ENCODE assay signal across 37 cellular contexts in genomic region chr10:87101996-87102395, GRCh38.
"Had no signal": no experiment of that assay in that cellular context is flagged by ENCODE, and none has a peak within 500 bp of the region (broad histone marks: within the 10 kb centered on the region; RNA-seq: fewer than 3 reads in every experiment).

No MANE protein-coding gene starts in this region.

- H3K27me3 ChIP-seq: adrenal gland, body of pancreas, brain microvascular endothelial cell, breast epithelium had no signal

- H3K4me1 Mint-ChIP-seq: activated B cell treated with CpG ODN at 0.5 μM for 24 hours had no signal

- H3K36me3 ChIP-seq: breast epithelium had no signal

- H3K9me3 Mint-ChIP-seq: activated B cell treated with CpG ODN at 0.5 μM for 24 hours; activated CD4-positive, alpha-beta memory T cell treated with anti-CD3 and anti-CD28 coated beads for 36 hours; activated CD8-positive, alpha-beta T cell treated with anti-CD3 and anti-CD28 coated beads for 36 hours; activated naive CD4-positive, alpha-beta T cell treated with anti-CD3 and anti-CD28 coated beads for 36 hours; activated naive CD4-positive, alpha-beta T cell treated with anti-CD3 and anti-CD28 coated beads, Interleukin-2, amount 50 U/mL, for 72 hours; activated naive CD8-positive, alpha-beta T cell treated with anti-CD3 and anti-CD28 coated beads, Interleukin-2, amount 10 ng/mL, durations not matched to agents 7 days and 5 days; activated T-cell treated with anti-CD3 and anti-CD28 coated beads, Interleukin-2, amount 50 U/mL, for 4 hours; activated T-cell treated with anti-CD3 and anti-CD28 coated beads, Interleukin-2, amount 50 U/mL, for 72 hours; activated T-helper 1 cell treated with anti-CD3 and anti-CD28 coated beads, Interleukin-12 subunit alpha, Interleukin-12 subunit beta, Interleukin-2, Interleukin-4 antibody, amounts not matched to agents 30 ng/mL and 10 ng/mL and 1 ng/mL, durations not matched to agents 14 hours and 24 hours and 36 hours; activated T-helper 17 cell treated with anti-CD3 and anti-CD28 coated beads, Interleukin-2, amount 50 U/mL, for 72 hours; T-helper 1 cell treated with Interleukin-12 subunit alpha and Interleukin-12 subunit beta and Interleukin-4 antibody, amounts not matched to agents 30 μg/mL and 1 μg/mL, for 36 hours; T-helper 2 cell treated with Interferon-gamma antibody and Interleukin-4, amounts not matched to agents 5 μg/mL and 100 μg/mL, for 36 hours had no signal

- H3K27me3 Mint-ChIP-seq: activated B cell treated with CpG ODN at 0.5 μM for 24 hours; activated CD4-positive, alpha-beta memory T cell treated with anti-CD3 and anti-CD28 coated beads for 36 hours; activated CD4-positive, alpha-beta T cell treated with anti-CD3 and anti-CD28 coated beads, Interleukin-2, amount 10 ng/mL, durations not matched to agents 24 days and 14 days; activated CD8-positive, alpha-beta T cell treated with anti-CD3 and anti-CD28 coated beads for 36 hours; activated naive CD8-positive, alpha-beta T cell treated with anti-CD3 and anti-CD28 coated beads, Interleukin-2, amount 10 ng/mL, durations not matched to agents 7 days and 5 days; activated T-helper 17 cell treated with anti-CD3 and anti-CD28 coated beads, Interleukin-2, amount 50 U/mL, for 72 hours had no signal

- ATAC-seq: activated CD8-positive, alpha-beta T cell treated with anti-CD3 and anti-CD28 coated beads for 36 hours; activated naive CD4-positive, alpha-beta T cell treated with anti-CD3 and anti-CD28 coated beads, Interleukin-2, amount 50 U/mL, for 72 hours; activated T-cell treated with anti-CD3 and anti-CD28 coated beads, Interleukin-2, amount 50 U/mL, for 4 hours; activated T-cell treated with anti-CD3 and anti-CD28 coated beads, Interleukin-2, amount 50 U/mL, for 72 hours; activated T-helper 17 cell treated with anti-CD3 and anti-CD28 coated beads, Interleukin-2, amount 50 U/mL, for 72 hours; body of pancreas had no signal

- H3K4me3 Mint-ChIP-seq: activated B cell treated with CpG ODN at 0.5 μM for 24 hours; activated CD4-positive, alpha-beta memory T cell treated with anti-CD3 and anti-CD28 coated beads for 36 hours; activated CD4-positive, alpha-beta T cell treated with anti-CD3 and anti-CD28 coated beads, Interleukin-2, amount 10 ng/mL, durations not matched to agents 24 days and 14 days; activated CD8-positive, alpha-beta T cell treated with anti-CD3 and anti-CD28 coated beads for 36 hours; activated naive CD4-positive, alpha-beta T cell treated with anti-CD3 and anti-CD28 coated beads for 36 hours; activated naive CD8-positive, alpha-beta T cell treated with anti-CD3 and anti-CD28 coated beads, Interleukin-2, amount 10 ng/mL, durations not matched to agents 7 days and 5 days; activated T-cell treated with anti-CD3 and anti-CD28 coated beads, Interleukin-2, amount 50 U/mL, for 4 hours; activated T-cell treated with anti-CD3 and anti-CD28 coated beads, Interleukin-2, amount 50 U/mL, for 72 hours; activated T-helper 1 cell treated with anti-CD3 and anti-CD28 coated beads, Interleukin-12 subunit alpha, Interleukin-12 subunit beta, Interleukin-2, Interleukin-4 antibody, amounts not matched to agents 30 ng/mL and 10 ng/mL and 1 ng/mL, durations not matched to agents 14 hours and 24 hours and 36 hours; activated T-helper 17 cell treated with anti-CD3 and anti-CD28 coated beads, Interleukin-2, amount 50 U/mL, for 72 hours; T-helper 1 cell treated with Interleukin-12 subunit alpha and Interleukin-12 subunit beta and Interleukin-4 antibody, amounts not matched to agents 30 μg/mL and 1 μg/mL, for 36 hours; T-helper 2 cell treated with Interferon-gamma antibody and Interleukin-4, amounts not matched to agents 5 μg/mL and 100 μg/mL, for 36 hours had no signal

- H3K27ac ChIP-seq: adrenal gland, body of pancreas, brain microvascular endothelial cell, breast epithelium, VCaP had no signal

- FAIRE-seq: astrocyte, TTC549 had no signal

- H3K9me3 ChIP-seq: body of pancreas, breast epithelium had no signal

- H3K27ac Mint-ChIP-seq: activated B cell treated with CpG ODN at 0.5 μM for 24 hours; activated CD4-positive, alpha-beta memory T cell treated with anti-CD3 and anti-CD28 coated beads for 36 hours; activated CD4-positive, alpha-beta T cell treated with anti-CD3 and anti-CD28 coated beads, Interleukin-2, amount 10 ng/mL, durations not matched to agents 24 days and 14 days; activated CD8-positive, alpha-beta T cell treated with anti-CD3 and anti-CD28 coated beads for 36 hours; activated naive CD4-positive, alpha-beta T cell treated with anti-CD3 and anti-CD28 coated beads for 36 hours; activated naive CD4-positive, alpha-beta T cell treated with anti-CD3 and anti-CD28 coated beads, Interleukin-2, amount 50 U/mL, for 72 hours; activated naive CD8-positive, alpha-beta T cell treated with anti-CD3 and anti-CD28 coated beads, Interleukin-2, amount 10 ng/mL, durations not matched to agents 7 days and 5 days; activated T-cell treated with anti-CD3 and anti-CD28 coated beads, Interleukin-2, amount 50 U/mL, for 72 hours; activated T-helper 1 cell treated with anti-CD3 and anti-CD28 coated beads, Interleukin-12 subunit alpha, Interleukin-12 subunit beta, Interleukin-2, Interleukin-4 antibody, amounts not matched to agents 30 ng/mL and 10 ng/mL and 1 ng/mL, durations not matched to agents 14 hours and 24 hours and 36 hours; activated T-helper 17 cell treated with anti-CD3 and anti-CD28 coated beads, Interleukin-2, amount 50 U/mL, for 72 hours; T-helper 1 cell treated with Interleukin-12 subunit alpha and Interleukin-12 subunit beta and Interleukin-4 antibody, amounts not matched to agents 30 μg/mL and 1 μg/mL, for 36 hours; T-helper 2 cell treated with Interferon-gamma antibody and Interleukin-4, amounts not matched to agents 5 μg/mL and 100 μg/mL, for 36 hours had no signal

- H3K4me1 ChIP-seq: adrenal gland, breast epithelium had no signal

- DNase-seq: activated B cell treated with CpG ODN at 0.5 μM for 24 hours; activated CD4-positive, alpha-beta memory T cell treated with anti-CD3 and anti-CD28 coated beads for 36 hours; activated CD4-positive, alpha-beta T cell treated with anti-CD3 and anti-CD28 coated beads for 4 hours; activated CD4-positive, alpha-beta T cell treated with anti-CD3 and anti-CD28 coated beads, Interleukin-2, amount 10 ng/mL, durations not matched to agents 24 days and 14 days; activated CD4-positive, alpha-beta T cell treated with anti-CD3 and anti-CD28 coated beads, Interleukin-2, amount 50 U/mL, for 1 hour; activated CD4-positive, alpha-beta T cell treated with anti-CD3 and anti-CD28 coated beads, Interleukin-2, amount 50 U/mL, for 4 hours; activated CD4-positive, CD25-positive, alpha-beta regulatory T cell treated with anti-CD3 and anti-CD28 coated beads, Interleukin-2, amount 50 U/mL, for 72 hours; activated CD8-positive, alpha-beta memory T cell treated with anti-CD3 and anti-CD28 coated beads, Interleukin-2, amount 50 U/mL, for 4 hours; activated CD8-positive, alpha-beta T cell treated with anti-CD3 and anti-CD28 coated beads for 36 hours; activated effector memory CD4-positive, alpha-beta T cell treated with anti-CD3 and anti-CD28 coated beads, Interleukin-2, amount 50 U/mL, for 16 hours; activated gamma-delta T cell treated with Interleukin-2 at 50 U/mL for 16 hours; activated naive CD4-positive, alpha-beta T cell; activated naive CD4-positive, alpha-beta T cell treated with anti-CD3 and anti-CD28 coated beads for 36 hours; activated naive CD4-positive, alpha-beta T cell treated with anti-CD3 and anti-CD28 coated beads, Interleukin-2, amount 50 U/mL, for 16 hours; activated naive CD8-positive, alpha-beta T cell treated with anti-CD3 and anti-CD28 coated beads, Interleukin-2, amount 10 ng/mL, durations not matched to agents 7 days and 5 days; activated T-cell treated with anti-CD3 and anti-CD28 coated beads for 4 hours; activated T-cell treated with anti-CD3 and anti-CD28 coated beads, Interleukin-2, amount 50 U/mL, for 1 hour; activated T-cell treated with anti-CD3 and anti-CD28 coated beads, Interleukin-2, amount 50 U/mL, for 4 hours; activated T-cell treated with anti-CD3 and anti-CD28 coated beads, Interleukin-2, amount 50 U/mL, for 72 hours; adrenal gland; amniotic stem cell; aorta; body of pancreas; brain microvascular endothelial cell; central memory CD4-positive, alpha-beta T cell; T-helper 1 cell; T-helper 2 cell; T-helper 9 cell had no signal

- H3K4me3 ChIP-seq: adrenal gland, body of pancreas, breast epithelium had no signal
